16 cellular contexts compared by ENCODE assay signal in genomic region chr2:86275384-86275799, GRCh38.
DNase-seq lines count a peak whose midpoint lies in the region; ATAC-seq, FAIRE-seq and TF ChIP-seq lines count a peak whose summit lies in the region.
"Had no signal": no experiment of that assay in that cellular context is flagged by ENCODE, and none has a peak within 500 bp of the region (broad histone marks: within the 10 kb centered on the region; RNA-seq: fewer than 3 reads in every experiment).

No MANE protein-coding gene starts in this region.

- H3K4me3 Mint-ChIP-seq in glutamatergic neuron (ENCODE audit: unreplicated experiment) = no peak overlapping the region
- H3K4me3 Mint-ChIP-seq: neural progenitor cell had no signal

- H3K36me3 Mint-ChIP-seq in glutamatergic neuron (ENCODE audit: unreplicated experiment) = peaks cover 41% of the 10 kb centered on the region

- H3K4me2 ChIP-seq in A549 = peak overlapping the region; percentile 41; the same call in 1 of the 3 replicates
- H3K4me2 ChIP-seq: neural progenitor cell had no signal

- POLR2A ChIA-PET in A549 (lab: Yijun Ruan, JAX) = no interaction called here

- H3K27ac ChIP-seq in A549 (no peak overlapping the region), tibial artery (no peak overlapping the region)
- H3K27ac ChIP-seq: neural progenitor cell, suprapubic skin had no signal

- intact Hi-C loops in tibial artery (cut with DNase I; ENCODE audit: low total_unique reads) = no loop called here

- no peak for TF ChIP-seq CTCF in A549 (IDR thresholded peaks at IDR 0.05)
- no peak for TF ChIP-seq CTCF in glutamatergic neuron (IDR thresholded peaks at IDR 0.05; ENCODE audit: partially characterized antibody, unreplicated experiment)
- no peak for TF ChIP-seq CTCF in tibial artery (IDR thresholded peaks at IDR 0.05)

- CTCF ChIA-PET in A549 (lab: Yijun Ruan, JAX) = interaction anchor here (1.0 to 1.5 kb wide), 2 partner anchors 11 to 146 kb away, joined by 3 read pairs; no protein-coding TSS in a partner anchor

- whole genome bisulfite sequencing in A549 (ENCODE audit: missing lambda C conversion rate) = 60% methylated on average over 4 of the region's 4 CpGs

- H3K27me3 ChIP-seq in tibial artery = no peaks in the 10 kb centered on the region
- H3K27me3 ChIP-seq: neural progenitor cell, SJCRH30, suprapubic skin had no signal

- peaks cover 34% of the 10 kb centered on the region for H3K4me1 Mint-ChIP-seq in glutamatergic neuron (ENCODE audit: low read depth, unreplicated experiment)

- TF ChIP-seq RAD21 in A549 (conservative IDR thresholded peaks at IDR 0.05 in 1 of 2, IDR thresholded peaks at IDR 0.05 in 1 of 2) = no peak

- H3K4me3 ChIP-seq in A549 (no peak overlapping the region), tibial artery (no peak overlapping the region)
- H3K4me3 ChIP-seq: neural progenitor cell, SJCRH30, suprapubic skin had no signal

- H3K4me1 ChIP-seq in A549 = peaks cover 14% of the 10 kb centered on the region
- H3K4me1 ChIP-seq in tibial artery = peaks cover 0 to 28% (median 17%) of the 10 kb centered on the region in 4 donors
- H3K4me1 ChIP-seq: neural progenitor cell, suprapubic skin had no signal

- no peak for TF ChIP-seq EP300 in A549 (IDR thresholded peaks at IDR 0.05)

- H3K9me3 ChIP-seq in A549 = peaks cover 25% of the 10 kb centered on the region
- peaks cover 0 to 15% (median 10%) of the 10 kb centered on the region in 3 donors for H3K9me3 ChIP-seq in tibial artery
- H3K9me3 ChIP-seq: suprapubic skin had no signal

- H3K36me3 ChIP-seq in tibial artery = peaks cover 6 to 15% (median 11%) of the 10 kb centered on the region in 3 donors
- H3K36me3 ChIP-seq: SJCRH30, suprapubic skin had no signal

- ATAC-seq in A549 = no peak
- peak; percentile 24 for ATAC-seq in GM18868 (IDR thresholded peaks at IDR 0.05; ENCODE audit: unreplicated experiment)
- peak; percentile 30 for ATAC-seq in HG02852 (IDR thresholded peaks at IDR 0.05; ENCODE audit: unreplicated experiment)
- ATAC-seq in GM21526 (IDR thresholded peaks at IDR 0.05; ENCODE audit: low FRiP score, unreplicated experiment) = no peak

- DNase-seq in A549 (ENCODE audit: low read depth in 1 of 2, low spot score in 1 of 2) (no peak), glutamatergic neuron (no peak), NCI-H345 (lab: John Stamatoyannopoulos, UW) (no peak), tibial artery (no peak), UCSD-AML1 (lab: John Stamatoyannopoulos, UW; ENCODE audit: unreplicated experiment) (no peak)
- DNase-seq: activated CD4-positive, alpha-beta T cell treated with anti-CD3 and anti-CD28 coated beads for 4 hours; central memory CD4-positive, alpha-beta T cell; effector memory CD4-positive, alpha-beta T cell; NCI-H187; NCI-H510A had no signal

- FAIRE-seq in A549 (lab: Jason Lieb, UNC) = no peak

- H3K27ac Mint-ChIP-seq in glutamatergic neuron (ENCODE audit: unreplicated experiment) = peak overlapping the region; percentile 68
- H3K27ac Mint-ChIP-seq: neural progenitor cell had no signal

- peaks cover 7% of the 10 kb centered on the region for H3K27me3 Mint-ChIP-seq in glutamatergic neuron (ENCODE audit: unreplicated experiment)

- H3K9me3 Mint-ChIP-seq in glutamatergic neuron (ENCODE audit: unreplicated experiment) = peaks cover 35% of the 10 kb centered on the region

- no peak for TF ChIP-seq POLR2A in A549 (IDR thresholded peaks at IDR 0.05; ENCODE audit: low read length)

TF ChIP-seq in A549, 52 proteins besides CTCF, POLR2A, EP300 and RAD21:
- TF ChIP-seq NFE2L2 (conservative IDR thresholded peaks at IDR 0.05; ENCODE audit: low read length) = no peak
- TF ChIP-seq HMGXB4 (CRISPR knock-in tag; IDR thresholded peaks at IDR 0.05; ENCODE audit: borderline replicate concordance) = no peak
- TF ChIP-seq KDM5A (IDR thresholded peaks at IDR 0.05) = no peak
TF ChIP-seq in A549: peak in this region for 0.

Comparison
In these comparisons a context has a peak if more than half of its experiments do, and no peak if none do; other contexts are left out.
1. ATAC-seq: peak in GM18868 (single experiment) and HG02852 (single experiment); none in A549 (0 of 2) and GM21526 (single experiment).